ENCODE assay signal across 28 cellular contexts in the genomic region with DNA sequence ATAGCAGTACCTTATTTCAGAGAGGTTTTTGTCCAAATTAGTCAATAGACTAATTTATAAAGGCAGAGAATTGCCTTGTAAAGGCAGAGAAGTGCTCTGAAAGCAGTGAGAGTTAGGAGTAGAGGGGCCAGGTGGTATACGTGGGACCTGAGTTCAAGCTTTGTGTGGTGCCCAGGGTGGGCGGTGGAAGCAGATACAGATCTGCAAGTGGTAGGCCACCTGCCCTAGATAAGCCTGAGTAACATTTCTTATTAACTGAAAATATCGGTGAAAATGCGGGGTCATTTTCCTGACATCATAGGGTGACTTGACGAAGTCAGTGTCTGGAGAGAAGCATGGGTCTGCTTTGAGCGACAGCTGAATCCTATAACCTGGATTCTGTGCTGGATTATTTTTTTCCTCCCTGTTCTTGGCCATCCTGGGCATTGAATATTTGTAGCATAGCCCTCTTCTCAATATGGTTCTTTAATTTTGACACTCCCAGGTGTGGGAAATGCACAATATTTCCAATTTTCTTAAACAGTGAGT.
A peak's percentile ranks its signal among the peaks of the same experiment; 100 is the strongest.
DNase-seq lines count a peak whose midpoint lies in the region; ATAC-seq, FAIRE-seq and TF ChIP-seq lines count a peak whose summit lies in the region.
"Had no signal": no experiment of that assay in that cellular context is flagged by ENCODE, and none has a peak within 500 bp of the region (broad histone marks: within the 10 kb centered on the region; RNA-seq: fewer than 3 reads in every experiment).

No MANE protein-coding gene starts in this region.

- H3K4me1 Mint-ChIP-seq in CD4-positive, CD25-positive, alpha-beta regulatory T cell: peaks cover 32 to 67% (median 51%) of the 10 kb centered on the region in 4 donors
- peaks cover 61% of the 10 kb centered on the region for H3K4me1 Mint-ChIP-seq in CD8-positive, alpha-beta T cell (ENCODE audit: low read depth)
- H3K4me1 Mint-ChIP-seq in T-helper 17 cell: peaks cover 60% of the 10 kb centered on the region

- peak; percentile 20 for FAIRE-seq in keratinocyte (lab: Jason Lieb, UNC)
- FAIRE-seq: kidney had no signal

- H3K4me2 ChIP-seq in keratinocyte (ENCODE audit: control insufficient read depth, extremely low read depth, insufficient read depth, low read depth, low read length): no peak overlapping the region

- peak overlapping the region in 3 of 4 donors; percentile 0 to 46 (median 1) for H3K4me3 Mint-ChIP-seq in CD4-positive, CD25-positive, alpha-beta regulatory T cell
- H3K4me3 Mint-ChIP-seq in CD8-positive, alpha-beta T cell: no peak overlapping the region
- H3K4me3 Mint-ChIP-seq in T-helper 17 cell: peak overlapping the region; percentile 77
- H3K4me3 Mint-ChIP-seq: activated B cell treated with CpG ODN at 0.5 μM for 24 hours; activated CD8-positive, alpha-beta T cell treated with anti-CD3 and anti-CD28 coated beads, Interleukin-2, amount 10 ng/mL, durations not matched to agents 7 days and 5 days; brain; naive B cell had no signal

- peak overlapping the region in 2 of 3 donors; percentile 9 to 89 for H3K27ac Mint-ChIP-seq in CD4-positive, CD25-positive, alpha-beta regulatory T cell
- H3K27ac Mint-ChIP-seq in CD8-positive, alpha-beta T cell: peak overlapping the region; percentile 20
- H3K27ac Mint-ChIP-seq in T-helper 17 cell: peak overlapping the region; percentile 90
- H3K27ac Mint-ChIP-seq: activated B cell treated with CpG ODN at 0.5 μM for 24 hours; activated CD8-positive, alpha-beta T cell treated with anti-CD3 and anti-CD28 coated beads, Interleukin-2, amount 10 ng/mL, durations not matched to agents 7 days and 5 days; brain; naive B cell had no signal

- DNase-seq in CD4-positive, CD25-positive, alpha-beta regulatory T cell: no peak
- DNase-seq in CD8-positive, alpha-beta T cell: no peak
- DNase-seq in T-helper 17 cell: no peak
- no peak for DNase-seq in keratinocyte (ENCODE audit: low read depth, low spot score)
- DNase-seq in COLO668 (lab: John Stamatoyannopoulos, UW; ENCODE audit: unreplicated experiment): no peak
- no peak for DNase-seq in NCI-H748 (lab: John Stamatoyannopoulos, UW; ENCODE audit: unreplicated experiment)
- DNase-seq: activated B cell treated with CpG ODN at 0.5 μM for 24 hours; activated CD8-positive, alpha-beta T cell treated with anti-CD3 and anti-CD28 coated beads, Interleukin-2, amount 10 ng/mL, durations not matched to agents 7 days and 5 days; activated naive CD4-positive, alpha-beta T cell treated with Interleukin-2 at 50 U/mL for 16 hours; activated T-cell treated with anti-CD3 and anti-CD28 coated beads for 4 hours; Calu3; cerebellar nuclear complex; DMS79 treated with DMSO at 0.1 percent for 48 hours; esophagus squamous epithelium; foreskin keratinocyte; HCEC 1CT; heart left ventricle; kidney; midbrain; naive B cell; nucleus accumbens; right lobe of liver; stimulated activated CD4-positive, alpha-beta T cell treated with anti-CD3 and anti-CD28 coated beads, Interleukin-2, amount 100 ng/mL, for 48 hours; tibial artery had no signal

- no peaks in the 10 kb centered on the region for H4K20me1 ChIP-seq in keratinocyte (ENCODE audit: control insufficient read depth, extremely low read depth, insufficient read depth, low read length)

- TF ChIP-seq CTCF in CD8-positive, alpha-beta T cell (IDR thresholded peaks at IDR 0.05): no peak
- TF ChIP-seq CTCF in keratinocyte (optimal IDR thresholded peaks at IDR 0.05 in 1 of 3, IDR thresholded peaks at IDR 0.05 in 1 of 3, conservative IDR thresholded peaks at IDR 0.05 in 1 of 3; ENCODE audit: extremely low read depth in 1 of 3, insufficient read depth in 2 of 3, low read length in 3 of 3): no peak

- CTCF ChIA-PET in CD8-positive, alpha-beta T cell (lab: Charles Lee): no interaction called here

- peak overlapping the region; percentile 54 for H3K4me3 ChIP-seq in CD4-positive, CD25-positive, alpha-beta regulatory T cell (ENCODE audit: low read depth, low read length)
- no peak overlapping the region for H3K4me3 ChIP-seq in CD8-positive, alpha-beta T cell (ENCODE audit: low read depth, low read length)
- H3K4me3 ChIP-seq in keratinocyte (ENCODE audit: control insufficient read depth in 2 of 3, extremely low read depth in 1 of 3, insufficient read depth in 2 of 3, low read depth in 1 of 3, low read length in 3 of 3): no peak overlapping the region
- H3K4me3 ChIP-seq: esophagus squamous epithelium, heart left ventricle, prostate gland, right lobe of liver, tibial artery had no signal

- no peaks in the 10 kb centered on the region for H3K9me3 Mint-ChIP-seq in CD4-positive, CD25-positive, alpha-beta regulatory T cell
- H3K9me3 Mint-ChIP-seq in CD8-positive, alpha-beta T cell: no peaks in the 10 kb centered on the region
- H3K9me3 Mint-ChIP-seq: activated B cell treated with CpG ODN at 0.5 μM for 24 hours, brain, naive B cell had no signal

- no peak overlapping the region for H2AFZ ChIP-seq in keratinocyte (ENCODE audit: control insufficient read depth, low read length)

- no peaks in the 10 kb centered on the region for H3K9me1 ChIP-seq in keratinocyte (ENCODE audit: control insufficient read depth, extremely low read depth, insufficient read depth, low read length)

- H3K27ac ChIP-seq in CD4-positive, CD25-positive, alpha-beta regulatory T cell (ENCODE audit: insufficient read depth, low read length, poor library complexity, severe bottlenecking): no peak overlapping the region
- no peak overlapping the region for H3K27ac ChIP-seq in CD8-positive, alpha-beta T cell (ENCODE audit: low read depth, low read length)
- H3K27ac ChIP-seq in keratinocyte (ENCODE audit: control insufficient read depth, insufficient read depth, low read length): no peak overlapping the region
- H3K27ac ChIP-seq: esophagus squamous epithelium, foreskin keratinocyte, heart left ventricle, prostate gland, right lobe of liver, RWPE1, tibial artery had no signal

- peaks cover 45% of the 10 kb centered on the region for H3K4me1 ChIP-seq in CD4-positive, CD25-positive, alpha-beta regulatory T cell (ENCODE audit: control insufficient read depth, insufficient read depth, low read length, poor library complexity, severe bottlenecking)
- H3K4me1 ChIP-seq in CD8-positive, alpha-beta T cell (ENCODE audit: insufficient read depth, low read length): peaks cover 23% of the 10 kb centered on the region
- peaks cover 39% of the 10 kb centered on the region for H3K4me1 ChIP-seq in keratinocyte (ENCODE audit: control insufficient read depth, extremely low read depth, insufficient read depth, low read length)
- H3K4me1 ChIP-seq: prostate gland, right lobe of liver had no signal

- no peaks in the 10 kb centered on the region for H3K27me3 ChIP-seq in CD4-positive, CD25-positive, alpha-beta regulatory T cell (ENCODE audit: control insufficient read depth, insufficient read depth, low read length)
- no peaks in the 10 kb centered on the region for H3K27me3 ChIP-seq in CD8-positive, alpha-beta T cell (ENCODE audit: insufficient read depth, low read length)
- H3K27me3 ChIP-seq in keratinocyte (ENCODE audit: control insufficient read depth, extremely low read depth, insufficient read depth, low read length): no peaks in the 10 kb centered on the region
- H3K27me3 ChIP-seq: esophagus squamous epithelium, foreskin keratinocyte, heart left ventricle, right lobe of liver had no signal

- no peak overlapping the region for H3K9ac ChIP-seq in keratinocyte (ENCODE audit: control insufficient read depth, extremely low read depth, insufficient read depth, low read length)

- intact Hi-C loops in CD8-positive, alpha-beta T cell (cut with DNase I, micrococcal nuclease): no loop called here

- dilution Hi-C loops in keratinocyte (cut with MboI; ENCODE audit: extremely low pct_ligation_motif_present, low sequenced_read_pairs): no loop called here

- POLR2A ChIA-PET in CD8-positive, alpha-beta T cell (lab: Charles Lee): interaction anchor here (1.6 kb wide), 1 partner anchor 15 kb away, joined by 4 read pairs; no protein-coding TSS in a partner anchor

- H3K36me3 Mint-ChIP-seq in CD4-positive, CD25-positive, alpha-beta regulatory T cell: peaks cover 15% of the 10 kb centered on the region
- peaks cover 63% of the 10 kb centered on the region for H3K36me3 Mint-ChIP-seq in CD8-positive, alpha-beta T cell
- H3K36me3 Mint-ChIP-seq in T-helper 17 cell (ENCODE audit: low read depth): peaks cover 6% of the 10 kb centered on the region
- H3K36me3 Mint-ChIP-seq: brain, naive B cell had no signal

- no peak for ATAC-seq in CD4-positive, CD25-positive, alpha-beta regulatory T cell (ENCODE audit: low read depth in 2 of 2)
- ATAC-seq in CD8-positive, alpha-beta T cell: no peak
- ATAC-seq in T-helper 17 cell: no peak
- no peak for ATAC-seq in GM21447 (IDR thresholded peaks at IDR 0.05; ENCODE audit: unreplicated experiment)
- ATAC-seq: activated CD8-positive, alpha-beta T cell treated with anti-CD3 and anti-CD28 coated beads, Interleukin-2, amount 10 ng/mL, durations not matched to agents 7 days and 5 days had no signal

- no peaks in the 10 kb centered on the region for H3K9me3 ChIP-seq in CD4-positive, CD25-positive, alpha-beta regulatory T cell (ENCODE audit: control insufficient read depth in 2 of 2, low read length in 2 of 2)
- H3K9me3 ChIP-seq in CD8-positive, alpha-beta T cell (ENCODE audit: low read length): no peaks in the 10 kb centered on the region
- H3K9me3 ChIP-seq in T-helper 17 cell (ENCODE audit: control insufficient read depth, low read length, poor library complexity, severe bottlenecking) (no peaks in the 10 kb centered on the region), keratinocyte (ENCODE audit: control insufficient read depth, low read depth, low read length) (no peaks in the 10 kb centered on the region)
- H3K9me3 ChIP-seq: esophagus squamous epithelium, heart left ventricle, prostate gland, right lobe of liver, tibial artery had no signal

- H3K36me3 ChIP-seq in CD4-positive, CD25-positive, alpha-beta regulatory T cell (ENCODE audit: control insufficient read depth, insufficient read depth, low read length): peaks cover 18% of the 10 kb centered on the region
- peaks cover 10% of the 10 kb centered on the region for H3K36me3 ChIP-seq in CD8-positive, alpha-beta T cell (ENCODE audit: insufficient read depth, low read length)
- no peaks in the 10 kb centered on the region for H3K36me3 ChIP-seq in keratinocyte (ENCODE audit: control insufficient read depth in 2 of 2, extremely low read depth in 1 of 2, insufficient read depth in 2 of 2, low read length in 2 of 2)
- H3K36me3 ChIP-seq: esophagus squamous epithelium, heart left ventricle, prostate gland, right lobe of liver, tibial artery had no signal

- no peaks in the 10 kb centered on the region for H3K27me3 Mint-ChIP-seq in CD4-positive, CD25-positive, alpha-beta regulatory T cell
- no peaks in the 10 kb centered on the region for H3K27me3 Mint-ChIP-seq in CD8-positive, alpha-beta T cell (ENCODE audit: low read depth)
- no peaks in the 10 kb centered on the region for H3K27me3 Mint-ChIP-seq in T-helper 17 cell
- H3K27me3 Mint-ChIP-seq: activated B cell treated with CpG ODN at 0.5 μM for 24 hours had no signal

- H3K79me2 ChIP-seq in keratinocyte (ENCODE audit: control insufficient read depth, insufficient read depth, low read length): no peaks in the 10 kb centered on the region

Comparison
In these comparisons a context has a peak if more than half of its experiments do, and no peak if none do; other contexts are left out.
1. H3K27ac Mint-ChIP-seq: peak in every context shown above with its lines; median percentile 90 in T-helper 17 cell; 49 in CD4-positive, CD25-positive, alpha-beta regulatory T cell; 20 in CD8-positive, alpha-beta T cell.